ENCODE assay signal across 8 cellular contexts in the genomic region with DNA sequence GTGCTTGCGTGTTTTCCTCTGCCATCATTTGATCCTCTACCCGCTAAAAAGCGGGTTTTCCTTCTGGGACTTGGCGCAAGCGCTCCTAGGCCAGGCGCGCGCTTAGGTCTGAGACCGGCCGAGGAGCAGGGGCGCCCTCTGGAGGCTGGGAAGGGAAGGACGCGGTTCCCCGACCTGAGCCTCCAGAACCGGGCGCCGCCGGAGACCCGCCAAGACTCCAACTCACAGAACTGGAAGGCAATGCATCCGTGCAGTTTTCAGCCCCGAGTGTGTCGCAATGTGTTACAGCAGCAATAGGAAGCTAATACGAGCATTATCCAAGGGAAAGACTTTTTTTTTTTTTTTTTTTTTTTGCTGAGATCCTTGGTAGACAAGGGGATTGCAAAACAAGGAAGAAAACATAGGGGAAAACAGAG.
A peak's percentile ranks its signal among the peaks of the same experiment; 100 is the strongest.
DNase-seq lines count a peak whose midpoint lies in the region; TF ChIP-seq lines count a peak whose summit lies in the region.

No MANE protein-coding gene starts in this region.

- H2BK5ac ChIP-seq in trophoblast cell (ENCODE audit: low read depth, low read length, poor library complexity) = no peak overlapping the region

- H2AK5ac ChIP-seq in trophoblast cell (ENCODE audit: low read length) = no peak overlapping the region

- H3K18ac ChIP-seq in trophoblast cell (ENCODE audit: low read length) = no peak overlapping the region

- H3K36me3 ChIP-seq in trophoblast cell (ENCODE audit: control insufficient read depth in 1 of 2, insufficient read depth in 2 of 2, low read length in 2 of 2) = no peaks in the 10 kb centered on the region

- H3K9ac ChIP-seq in trophoblast cell (ENCODE audit: low read length) = no peak overlapping the region

- no peak overlapping the region for H4K91ac ChIP-seq in trophoblast cell (ENCODE audit: low read depth, low read length)

- peak; percentile 57 for TF ChIP-seq RAD21 in Ishikawa (IDR thresholded peaks at IDR 0.05; ENCODE audit: low read depth)

- no peak overlapping the region for H3K4me2 ChIP-seq in trophoblast cell (ENCODE audit: low read length)

- no peak overlapping the region for H3K23ac ChIP-seq in trophoblast cell (ENCODE audit: low read length)

- no peak overlapping the region for H2BK12ac ChIP-seq in trophoblast cell (ENCODE audit: low read length)

- no peak overlapping the region for H4K8ac ChIP-seq in trophoblast cell (ENCODE audit: low read depth, low read length)

- H3K9me3 ChIP-seq in trophoblast cell (ENCODE audit: insufficient read depth, low read depth, low read length) = no peaks in the 10 kb centered on the region

- no CpG with 5 or more reads among the region's 23 CpGs for WGBS in trophoblast cell (ENCODE audit: extremely low coverage, insufficient coverage, insufficient read length)

- no peaks in the 10 kb centered on the region for H3K79me1 ChIP-seq in trophoblast cell (ENCODE audit: low read length)

- no peak overlapping the region for H4K12ac ChIP-seq in trophoblast cell (ENCODE audit: low read depth, low read length)

- H2BK120ac ChIP-seq in trophoblast cell (ENCODE audit: insufficient read depth, low read length, poor library complexity) = no peak overlapping the region

- H3K79me2 ChIP-seq in trophoblast cell (ENCODE audit: control insufficient read depth, insufficient read depth, low read length, poor library complexity) = no peaks in the 10 kb centered on the region

- H3K27ac ChIP-seq in trophoblast cell (ENCODE audit: low read depth, low read length) = no peak overlapping the region

- peak; percentile 70 for TF ChIP-seq CTCF in fibroblast of mammary gland (conservative IDR thresholded peaks at IDR 0.05; ENCODE audit: control insufficient read depth, insufficient read depth, low read depth, low read length)

- peak; percentile 76 for DNase-seq in activated effector memory CD4-positive, alpha-beta T cell treated with anti-CD3 and anti-CD28 coated beads, Interleukin-2, amount 50 U/mL, for 16 hours
- no peak for DNase-seq in activated effector memory CD4-positive, alpha-beta T cell treated with Interleukin-2 at 50 U/mL for 16 hours
- peak; percentile 72 for DNase-seq in activated CD8-positive, alpha-beta memory T cell treated with anti-CD3 and anti-CD28 coated beads for 24 hours
- DNase-seq in fibroblast of mammary gland (ENCODE audit: low read depth) = peak; percentile 79
- DNase-seq in trophoblast cell = peak; percentile 92 to 98
- DNase-seq in NCI-H2081 treated with DMSO at 0.1 percent for 48 hours (lab: John Stamatoyannopoulos, UW) = no peak
- no peak for DNase-seq in nucleus accumbens (lab: John Stamatoyannopoulos, UW)

- TF ChIP-seq EP300 in Ishikawa (IDR thresholded peaks at IDR 0.05; ENCODE audit: borderline replicate concordance) = no peak

- H3K4ac ChIP-seq in trophoblast cell (ENCODE audit: low read depth, low read length) = no peak overlapping the region

- no peaks in the 10 kb centered on the region for H3K27me3 ChIP-seq in trophoblast cell (ENCODE audit: insufficient read depth, low read length)

- H3K14ac ChIP-seq in trophoblast cell (ENCODE audit: low read length) = no peak overlapping the region

- H3K4me3 ChIP-seq in fibroblast of mammary gland (ENCODE audit: control insufficient read depth, low read depth, low read length) (no peak overlapping the region), trophoblast cell (ENCODE audit: low read depth, low read length) (no peak overlapping the region)

- no peak overlapping the region for H2AFZ ChIP-seq in trophoblast cell (ENCODE audit: insufficient read depth, low read length, poor library complexity)

- H3K4me1 ChIP-seq in trophoblast cell (ENCODE audit: control insufficient read depth in 1 of 2, insufficient read depth in 2 of 2, low read length in 2 of 2) = no peaks in the 10 kb centered on the region

TF ChIP-seq in Ishikawa, 13 proteins besides CTCF, POLR2A, EP300 and RAD21:
- TF ChIP-seq CEBPB (IDR thresholded peaks at IDR 0.05) (peak; percentile 35; the same call in 1 of the 2 replicates), FOXM1 (IDR thresholded peaks at IDR 0.05; ENCODE audit: borderline replicate concordance, low read depth) (no peak), EGR1 (IDR thresholded peaks at IDR 0.05) (no peak), USF1 (IDR thresholded peaks at IDR 0.05) (no peak), REST (IDR thresholded peaks at IDR 0.05; ENCODE audit: low read depth) (no peak), NFIC (IDR thresholded peaks at IDR 0.05) (no peak)
- TF ChIP-seq, protein P1, sequence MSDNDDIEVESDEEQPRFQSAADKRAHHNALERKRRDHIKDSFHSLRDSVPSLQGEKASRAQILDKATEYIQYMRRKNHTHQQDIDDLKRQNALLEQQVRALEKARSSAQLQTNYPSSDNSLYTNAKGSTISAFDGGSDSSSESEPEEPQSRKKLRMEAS (IDR thresholded peaks at IDR 0.05) = no peak

Comparison
In these comparisons a context has a peak if more than half of its experiments do, and no peak if none do; other contexts are left out.
1. DNase-seq: peak in activated effector memory CD4-positive, alpha-beta T cell treated with anti-CD3 and anti-CD28 coated beads, Interleukin-2, amount 50 U/mL, for 16 hours (single experiment), activated CD8-positive, alpha-beta memory T cell treated with anti-CD3 and anti-CD28 coated beads for 24 hours (single experiment), fibroblast of mammary gland (single experiment) and trophoblast cell (2 of 2); none in activated effector memory CD4-positive, alpha-beta T cell treated with Interleukin-2 at 50 U/mL for 16 hours (single experiment), NCI-H2081 treated with DMSO at 0.1 percent for 48 hours (single experiment) and nucleus accumbens (0 of 56).